ENCODE assay signal across 1 cellular context in genomic region chr10:80567292-80567691, GRCh38.
TF ChIP-seq lines count a peak whose summit lies in the region.

No MANE protein-coding gene starts in this region.

TF ChIP-seq in K562, 482 proteins besides CTCF, POLR2A, EP300 and RAD21 (continued from another document):
- TF ChIP-seq ARID3A (IDR thresholded peaks at IDR 0.05; ENCODE audit: borderline replicate concordance, low read depth, low read length), result no peak
- no peak for TF ChIP-seq ZNF764 (CRISPR knock-in tag; IDR thresholded peaks at IDR 0.05; ENCODE audit: low read depth)
- no peak for TF ChIP-seq MAFF (IDR thresholded peaks at IDR 0.05; ENCODE audit: low read length)
- TF ChIP-seq ZNF184 (CRISPR knock-in tag; IDR thresholded peaks at IDR 0.05), result no peak
- TF ChIP-seq ZNF398 (CRISPR knock-in tag; IDR thresholded peaks at IDR 0.05), result no peak
- TF ChIP-seq CBFA2T3 (IDR thresholded peaks at IDR 0.05), result no peak
- TF ChIP-seq ZNF707 (CRISPR knock-in tag; conservative IDR thresholded peaks at IDR 0.05), result no peak
- no peak for TF ChIP-seq ZNF57 (CRISPR knock-in tag; IDR thresholded peaks at IDR 0.05)
